Comparison of ENCODE assay signal across 7 cellular contexts in the genomic region with DNA sequence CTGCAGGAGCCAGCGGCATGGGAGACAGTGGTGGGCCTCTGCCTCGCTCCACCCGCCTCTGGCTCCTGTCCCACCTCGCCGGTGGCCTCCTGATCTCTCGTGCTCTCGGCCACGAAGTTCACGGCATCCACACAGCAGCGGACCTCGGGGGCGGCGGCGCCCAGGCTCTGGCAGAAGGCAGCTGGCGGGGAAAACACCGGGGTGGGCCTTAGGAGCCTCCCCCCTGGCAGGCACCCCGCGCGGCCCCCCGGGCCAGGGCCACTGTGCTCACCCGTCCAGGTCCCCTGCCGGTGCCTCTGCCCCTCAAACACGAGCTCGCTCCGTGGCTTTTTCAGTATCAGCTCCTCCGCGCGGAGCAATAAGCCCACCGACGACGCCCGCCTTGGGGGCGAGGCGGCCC. TPM values are rescaled to one million over a fixed set of nuclear protein-coding genes. Genes with fewer than 3 reads are reported as not detected.
DNase-seq lines count a peak whose midpoint lies in the region; ATAC-seq and TF ChIP-seq lines count a peak whose summit lies in the region.
"Had no signal": no experiment of that assay in that cellular context is flagged by ENCODE, and none has a peak within 500 bp of the region (broad histone marks: within the 10 kb centered on the region; RNA-seq: fewer than 3 reads in every experiment).

No MANE protein-coding gene starts in this region.

- H3K36me3 ChIP-seq in brain microvascular endothelial cell (replicated peaks) = peaks cover 24% of the 10 kb centered on the region

- peak overlapping the region; percentile 57 for H3K4me3 ChIP-seq in brain microvascular endothelial cell (ENCODE audit: low read depth, low read length)

- ATAC-seq in GM19035 (IDR thresholded peaks at IDR 0.05; ENCODE audit: unreplicated experiment) (peak; percentile 3), omental fat pad (ENCODE audit: low FRiP score) (peak; percentile 2), HG02938 (IDR thresholded peaks at IDR 0.05; ENCODE audit: unreplicated experiment) (no peak)

- H3K27me3 ChIP-seq in brain microvascular endothelial cell (replicated peaks) = no peaks in the 10 kb centered on the region

- no peak overlapping the region for H3K27ac ChIP-seq in brain microvascular endothelial cell

- TF ChIP-seq CTCF in brain microvascular endothelial cell (IDR thresholded peaks at IDR 0.05; ENCODE audit: low read depth, low read length, missing control alignments) (no peak), omental fat pad (IDR thresholded peaks at IDR 0.05) (no peak)

- DNase-seq in brain microvascular endothelial cell (no peak), omental fat pad (ENCODE audit: low spot score) (no peak), NCI-H226 (no peak), germinal center (ENCODE audit: low spot score) (no peak)
- DNase-seq: NCI-H2081 treated with DMSO at 0.1 percent for 48 hours had no signal

- in situ Hi-C loops in brain microvascular endothelial cell (cut with HindIII; ENCODE audit: low pct_ligation_motif_present, low sequenced_read_pairs) = no loop called here

RNA-seq across cellular contexts. Expression of a gene that starts 0.4 kb away (rescaled TPM):
- total RNA-seq in omental fat pad = 1 to 10 TPM in 3 of 4 donors, under 1 TPM in 1; 0.63 to 8.4 (median 3.3) TPM

RNA-seq across cellular contexts. Expression of a gene that starts 4.0 kb away (rescaled TPM):
- 1 to 10 TPM in 3 of 4 donors, under 1 TPM in 1; 0.50 to 3.6 (median 1.5) TPM for total RNA-seq in omental fat pad

RNA-seq across cellular contexts. Expression of a gene that starts 33.1 kb away (rescaled TPM):
- total RNA-seq in omental fat pad = not detected

RNA-seq across cellular contexts. Expression of a gene that starts 40.9 kb away (rescaled TPM):
- 10 to 100 TPM; 38.9 to 74.2 (median 47.1) TPM for total RNA-seq in omental fat pad

RNA-seq across cellular contexts. Expression of a gene that starts 41.1 kb away (rescaled TPM):
- 10 to 100 TPM; 24.5 to 34.4 (median 32.0) TPM for total RNA-seq in omental fat pad
